ENCODE assay signal across 18 cellular contexts in the genomic region with DNA sequence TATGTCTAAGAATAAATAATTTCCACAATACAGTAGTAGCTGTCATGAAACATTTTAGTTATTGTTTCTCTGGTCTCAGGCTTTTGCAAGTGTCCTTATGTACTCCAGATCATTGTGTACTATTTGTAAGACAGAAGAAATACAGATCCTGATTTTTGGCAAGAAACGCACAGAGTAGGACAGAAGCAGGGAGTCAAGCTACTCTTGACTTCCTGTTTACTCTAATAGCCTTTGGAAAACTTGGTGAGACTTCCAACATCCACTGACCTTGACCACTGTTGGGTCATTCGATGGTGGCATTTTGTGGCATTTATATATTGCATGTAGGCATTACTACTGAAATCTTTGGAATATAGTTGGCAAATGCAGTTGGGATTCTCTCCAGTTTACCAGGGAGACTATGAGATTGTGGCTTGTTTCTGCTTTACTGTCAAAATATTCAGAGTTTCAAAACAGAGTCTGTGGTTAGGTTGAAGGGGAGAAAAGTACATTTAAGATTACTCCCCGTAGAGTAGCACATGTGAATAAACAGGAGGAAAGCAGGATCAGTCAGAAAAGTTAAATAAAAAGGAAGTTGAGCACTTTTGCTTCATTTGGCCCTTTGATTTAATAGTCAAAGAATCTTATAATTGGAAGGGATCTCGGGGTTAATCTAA.
"Had no signal": no experiment of that assay in that cellular context is flagged by ENCODE, and none has a peak within 500 bp of the region (broad histone marks: within the 10 kb centered on the region; RNA-seq: fewer than 3 reads in every experiment).

No MANE protein-coding gene starts in this region.

- H3K27me3 Mint-ChIP-seq: activated B cell treated with CpG ODN at 0.5 μM for 24 hours; activated CD8-positive, alpha-beta T cell treated with anti-CD3 and anti-CD28 coated beads for 36 hours; activated naive CD4-positive, alpha-beta T cell treated with anti-CD3 and anti-CD28 coated beads, Interleukin-2, amount 50 U/mL, for 24 hours; natural killer cell treated with Interleukin-12 subunit alpha and Interleukin-12 subunit beta and Interleukin-15 and Interleukin-18, amount 100 ng/mL, for 72 hours; stimulated activated naive CD8-positive, alpha-beta T cell treated with anti-CD3 and anti-CD28 coated beads, Interleukin-15, amount 100 ng/mL, for 72 hours had no signal

- H3K4me3 ChIP-seq: coronary artery, esophagus muscularis mucosa, SJSA1, smooth muscle cell had no signal

- ATAC-seq: activated CD8-positive, alpha-beta T cell treated with anti-CD3 and anti-CD28 coated beads for 36 hours; activated T-cell treated with anti-CD3 and anti-CD28 coated beads, Interleukin-2, amount 50 U/mL, for 4 hours; natural killer cell treated with Interleukin-12 subunit alpha and Interleukin-12 subunit beta and Interleukin-15 and Interleukin-18, amount 100 ng/mL, for 72 hours; stimulated activated naive CD8-positive, alpha-beta T cell treated with anti-CD3 and anti-CD28 coated beads, Interleukin-15, amount 100 ng/mL, for 72 hours had no signal

- H3K27ac ChIP-seq: coronary artery, SJSA1 had no signal

- H3K4me1 ChIP-seq: SJSA1 had no signal

- H3K9me3 ChIP-seq: esophagus muscularis mucosa, SJSA1 had no signal

- H3K27me3 ChIP-seq: esophagus muscularis mucosa, SJSA1 had no signal

- H3K27ac Mint-ChIP-seq: activated B cell treated with CpG ODN at 0.5 μM for 24 hours; activated CD8-positive, alpha-beta T cell treated with anti-CD3 and anti-CD28 coated beads for 36 hours; activated naive CD4-positive, alpha-beta T cell treated with anti-CD3 and anti-CD28 coated beads, Interleukin-2, amount 50 U/mL, for 24 hours; natural killer cell treated with Interleukin-12 subunit alpha and Interleukin-12 subunit beta and Interleukin-15 and Interleukin-18, amount 100 ng/mL, for 72 hours; stimulated activated naive CD8-positive, alpha-beta T cell treated with anti-CD3 and anti-CD28 coated beads, Interleukin-15, amount 100 ng/mL, for 72 hours had no signal

- H3K36me3 Mint-ChIP-seq: activated naive CD4-positive, alpha-beta T cell treated with anti-CD3 and anti-CD28 coated beads, Interleukin-2, amount 50 U/mL, for 24 hours; natural killer cell treated with Interleukin-12 subunit alpha and Interleukin-12 subunit beta and Interleukin-15 and Interleukin-18, amount 100 ng/mL, for 72 hours had no signal

- H3K4me3 Mint-ChIP-seq: activated B cell treated with CpG ODN at 0.5 μM for 24 hours; activated CD8-positive, alpha-beta T cell treated with anti-CD3 and anti-CD28 coated beads for 36 hours; activated naive CD4-positive, alpha-beta T cell treated with anti-CD3 and anti-CD28 coated beads, Interleukin-2, amount 50 U/mL, for 24 hours; activated T-cell treated with anti-CD3 and anti-CD28 coated beads, Interleukin-2, amount 50 U/mL, for 4 hours; natural killer cell treated with Interleukin-12 subunit alpha and Interleukin-12 subunit beta and Interleukin-15 and Interleukin-18, amount 100 ng/mL, for 72 hours; stimulated activated naive CD8-positive, alpha-beta T cell treated with anti-CD3 and anti-CD28 coated beads, Interleukin-15, amount 100 ng/mL, for 72 hours had no signal

- H3K4me1 Mint-ChIP-seq: activated B cell treated with CpG ODN at 0.5 μM for 24 hours; activated naive CD4-positive, alpha-beta T cell treated with anti-CD3 and anti-CD28 coated beads, Interleukin-2, amount 50 U/mL, for 24 hours; stimulated activated naive CD8-positive, alpha-beta T cell treated with anti-CD3 and anti-CD28 coated beads, Interleukin-15, amount 100 ng/mL, for 72 hours had no signal

- DNase-seq: activated B cell treated with CpG ODN at 0.5 μM for 24 hours; activated CD4-positive, alpha-beta T cell treated with anti-CD3 and anti-CD28 coated beads for 48 hours; activated CD8-positive, alpha-beta T cell treated with anti-CD3 and anti-CD28 coated beads for 36 hours; activated effector memory CD4-positive, alpha-beta T cell treated with anti-CD3 and anti-CD28 coated beads, Interleukin-2, amount 50 U/mL, for 16 hours; activated T-cell treated with anti-CD3 and anti-CD28 coated beads, Interleukin-2, amount 50 U/mL, for 4 hours; amniotic stem cell; effector CD4-positive, alpha-beta T cell; head of caudate nucleus; mammary epithelial cell; posterior cingulate gyrus; stimulated activated naive CD8-positive, alpha-beta T cell treated with anti-CD3 and anti-CD28 coated beads, Interleukin-15, amount 100 ng/mL, for 72 hours; SW 1271 had no signal

- H3K36me3 ChIP-seq: esophagus muscularis mucosa, SJSA1 had no signal
